27 cellular contexts compared by ENCODE assay signal in genomic region chr6:33933101-33933500, GRCh38.
"Had no signal": no experiment of that assay in that cellular context is flagged by ENCODE, and none has a peak within 500 bp of the region (broad histone marks: within the 10 kb centered on the region; RNA-seq: fewer than 3 reads in every experiment).

No MANE protein-coding gene starts in this region.

- H3K9ac ChIP-seq: neural progenitor cell, parathyroid adenoma had no signal

- H3K27ac Mint-ChIP-seq: nephron progenitor cell; stimulated activated naive B cell treated with anti-CD40 and anti-IgM and Interleukin-4, amounts not matched to agents 10 μg/mL and 1 μg/mL and 100 μg/mL, for 72 hours had no signal

- H3K36me3 Mint-ChIP-seq: naive thymus-derived CD8-positive, alpha-beta T cell; neural progenitor cell; stimulated activated naive B cell treated with anti-CD40 and anti-IgM and Interleukin-4, amounts not matched to agents 10 μg/mL and 1 μg/mL and 100 μg/mL, for 72 hours had no signal

- H3K4me1 ChIP-seq: left lung, lower lobe of right lung, parathyroid adenoma, right atrium auricular region, right lobe of liver, stomach, testis, thyroid gland, transverse colon, upper lobe of left lung, vagina had no signal

- H3K9me3 ChIP-seq: left lung, lower lobe of right lung, neutrophil, right atrium auricular region, right lobe of liver, stomach, testis, thyroid gland, transverse colon, upper lobe of left lung, vagina had no signal

- H3K79me2 ChIP-seq: parathyroid adenoma had no signal

- H3K36me3 ChIP-seq: left lung, lower lobe of right lung, neural progenitor cell, neutrophil, right atrium auricular region, right lobe of liver, stomach, thyroid gland, transverse colon, upper lobe of left lung, vagina had no signal

- DNase-seq: kidney glomerular epithelial cell; left cardiac atrium; left lung; lower lobe of right lung; mammary epithelial cell; mesenchymal stem cell; nephron progenitor cell; occipital lobe; right lobe of liver; stimulated activated CD4-positive, alpha-beta T cell treated with anti-CD3 and anti-CD28 coated beads, Interleukin-12 subunit alpha, Interleukin-12 subunit beta, amount 100 ng/mL, for 4 hours; stimulated activated CD4-positive, alpha-beta T cell treated with anti-CD3 and anti-CD28 coated beads, Interleukin-15, amount 100 ng/mL, for 24 hours; stimulated activated CD4-positive, alpha-beta T cell treated with anti-CD3 and anti-CD28 coated beads, Interleukin-2, amount 100 ng/mL, for 24 hours; stimulated activated CD4-positive, alpha-beta T cell treated with anti-CD3 and anti-CD28 coated beads, Interleukin-4, amount 100 ng/mL, for 1 hour; stimulated activated naive B cell treated with anti-CD40 and anti-IgM and Interleukin-4, amounts not matched to agents 10 μg/mL and 1 μg/mL and 100 μg/mL, for 72 hours; stimulated activated naive CD8-positive, alpha-beta T cell treated with anti-CD3 and anti-CD28 coated beads, Interleukin-15, Interleukin-2, amounts not matched to agents 100 U/mL and 50 U/mL, for 24 hours; stomach; testis; thyroid gland; transverse colon; upper lobe of left lung had no signal

- H3K4me2 ChIP-seq: neural progenitor cell had no signal

- H3K4me3 ChIP-seq: left lung, lower lobe of right lung, neural progenitor cell, right atrium auricular region, right lobe of liver, skin epidermis, stomach, testis, thyroid gland, transverse colon, upper lobe of left lung, vagina had no signal

- H3K27me3 ChIP-seq: neural progenitor cell, right atrium auricular region, right lobe of liver, testis, thyroid gland, transverse colon, upper lobe of left lung, vagina had no signal

- H3K27ac ChIP-seq: left lung, lower lobe of right lung, neural progenitor cell, neutrophil, parathyroid adenoma, right atrium auricular region, right lobe of liver, skin epidermis, stomach, testis, thyroid gland, transverse colon, upper lobe of left lung, vagina had no signal

- ATAC-seq: left cardiac atrium; left lung; lower lobe of right lung; naive thymus-derived CD8-positive, alpha-beta T cell; right lobe of liver; stimulated activated naive B cell treated with anti-CD40 and anti-IgM and Interleukin-4, amounts not matched to agents 10 μg/mL and 1 μg/mL and 100 μg/mL, for 72 hours; stimulated activated naive CD8-positive, alpha-beta T cell treated with anti-CD3 and anti-CD28 coated beads, Interleukin-15, Interleukin-2, amounts not matched to agents 100 U/mL and 50 U/mL, for 24 hours had no signal

- H3K4me3 Mint-ChIP-seq: naive thymus-derived CD8-positive, alpha-beta T cell; nephron progenitor cell; neural progenitor cell; stimulated activated naive B cell treated with anti-CD40 and anti-IgM and Interleukin-4, amounts not matched to agents 10 μg/mL and 1 μg/mL and 100 μg/mL, for 72 hours had no signal

- H2AFZ ChIP-seq: neural progenitor cell, parathyroid adenoma had no signal
